ENCODE assay signal across 14 cellular contexts in the genomic region with DNA sequence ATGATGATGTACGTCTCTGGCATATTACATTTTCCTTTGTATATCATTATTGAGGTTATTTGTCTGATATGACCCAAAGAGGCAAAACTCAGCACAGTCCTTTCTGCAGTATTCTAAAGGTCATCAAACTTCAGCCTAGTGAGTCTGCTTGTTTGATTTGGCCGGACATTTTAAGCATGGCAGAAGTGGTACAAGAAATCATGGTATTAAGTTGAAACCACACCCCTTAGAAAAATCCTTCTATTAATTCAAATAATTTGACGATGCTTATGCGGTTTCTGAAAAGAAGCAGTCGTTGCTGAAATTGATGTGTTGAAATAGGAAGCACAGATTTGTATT. TPM values are rescaled to one million over a fixed set of nuclear protein-coding genes. Genes with fewer than 3 reads are reported as not detected.
DNase-seq lines count a peak whose midpoint lies in the region; ATAC-seq, FAIRE-seq and TF ChIP-seq lines count a peak whose summit lies in the region.
"Had no signal": no experiment of that assay in that cellular context is flagged by ENCODE, and none has a peak within 500 bp of the region (broad histone marks: within the 10 kb centered on the region; RNA-seq: fewer than 3 reads in every experiment).

No MANE protein-coding gene starts in this region.

- peaks cover 2% of the 10 kb centered on the region for H3K27me3 Mint-ChIP-seq in activated T-helper 1 cell treated with anti-CD3 and anti-CD28 coated beads, Interleukin-12 subunit alpha, Interleukin-12 subunit beta, Interleukin-2, Interleukin-4 antibody, amounts not matched to agents 30 ng/mL and 10 ng/mL and 1 ng/mL, durations not matched to agents 14 hours and 24 hours and 36 hours (ENCODE audit: insufficient read depth)
- H3K27me3 Mint-ChIP-seq in T-helper 17 cell, result no peaks in the 10 kb centered on the region
- H3K27me3 Mint-ChIP-seq: activated CD4-positive, alpha-beta T cell treated with anti-CD3 and anti-CD28 coated beads, Interleukin-2, amount 10 ng/mL, durations not matched to agents 7 days and 5 days had no signal

- peak overlapping the region; percentile 76 for H3K4me2 ChIP-seq in DND-41 (ENCODE audit: insufficient read depth, low read length)

- H3K4me1 ChIP-seq in DND-41 (ENCODE audit: insufficient read depth, low read length) (peaks cover 52% of the 10 kb centered on the region), iPS-20b (ENCODE audit: insufficient read depth, low read length) (peaks cover 63% of the 10 kb centered on the region), small intestine (ENCODE audit: control insufficient read depth in 2 of 2, insufficient read depth in 1 of 2, low read depth in 1 of 2, low read length in 1 of 2) (peaks cover 0 to 8% of the 10 kb centered on the region in 2 donors)

- H3K9ac ChIP-seq in DND-41 (ENCODE audit: low read depth, low read length), result no peak overlapping the region
- H3K9ac ChIP-seq in iPS-20b (ENCODE audit: low read depth, low read length), result peak overlapping the region; percentile 29; the same call in 1 of the 2 replicates

- no peak overlapping the region for H3K4me3 Mint-ChIP-seq in activated T-helper 1 cell treated with anti-CD3 and anti-CD28 coated beads, Interleukin-12 subunit alpha, Interleukin-12 subunit beta, Interleukin-2, Interleukin-4 antibody, amounts not matched to agents 30 ng/mL and 10 ng/mL and 1 ng/mL, durations not matched to agents 14 hours and 24 hours and 36 hours
- no peak overlapping the region for H3K4me3 Mint-ChIP-seq in T-helper 17 cell
- H3K4me3 Mint-ChIP-seq: activated CD4-positive, alpha-beta T cell treated with anti-CD3 and anti-CD28 coated beads, Interleukin-2, amount 10 ng/mL, durations not matched to agents 7 days and 5 days; CD8-positive, alpha-beta T cell had no signal

- peaks cover 33% of the 10 kb centered on the region for H3K4me1 Mint-ChIP-seq in activated T-helper 1 cell treated with anti-CD3 and anti-CD28 coated beads, Interleukin-12 subunit alpha, Interleukin-12 subunit beta, Interleukin-2, Interleukin-4 antibody, amounts not matched to agents 30 ng/mL and 10 ng/mL and 1 ng/mL, durations not matched to agents 14 hours and 24 hours and 36 hours (ENCODE audit: low read depth)
- peaks cover 14% of the 10 kb centered on the region for H3K4me1 Mint-ChIP-seq in T-helper 17 cell

- H4K20me1 ChIP-seq in DND-41 (ENCODE audit: insufficient read depth, low read length), result peaks cover 89% of the 10 kb centered on the region

- H3K9me3 ChIP-seq in DND-41 (ENCODE audit: insufficient read depth, low read length, severe bottlenecking), result no peaks in the 10 kb centered on the region
- no peaks in the 10 kb centered on the region for H3K9me3 ChIP-seq in iPS-20b (ENCODE audit: insufficient read depth, low read depth, low read length)
- H3K9me3 ChIP-seq in small intestine (ENCODE audit: control insufficient read depth, low read depth), result no peaks in the 10 kb centered on the region
- H3K9me3 ChIP-seq in T-helper 17 cell (ENCODE audit: control insufficient read depth, low read length, poor library complexity, severe bottlenecking), result no peaks in the 10 kb centered on the region

- no peak overlapping the region for H3K27ac Mint-ChIP-seq in activated T-helper 1 cell treated with anti-CD3 and anti-CD28 coated beads, Interleukin-12 subunit alpha, Interleukin-12 subunit beta, Interleukin-2, Interleukin-4 antibody, amounts not matched to agents 30 ng/mL and 10 ng/mL and 1 ng/mL, durations not matched to agents 14 hours and 24 hours and 36 hours
- no peak overlapping the region for H3K27ac Mint-ChIP-seq in T-helper 17 cell
- H3K27ac Mint-ChIP-seq: activated CD4-positive, alpha-beta T cell treated with anti-CD3 and anti-CD28 coated beads, Interleukin-2, amount 10 ng/mL, durations not matched to agents 7 days and 5 days; CD8-positive, alpha-beta T cell had no signal

- H3K27ac ChIP-seq in DND-41 (ENCODE audit: low read length), result no peak overlapping the region; the same call in 1 of the 2 replicates
- H3K27ac ChIP-seq in iPS-20b (ENCODE audit: low read length), result no peak overlapping the region
- H3K27ac ChIP-seq in small intestine (ENCODE audit: low read depth in 1 of 2, low read length in 1 of 2), result peak overlapping the region; percentile 79 to 86

- H2AFZ ChIP-seq in DND-41 (ENCODE audit: low read depth, low read length), result no peak overlapping the region

- intact Hi-C loops in activated T-helper 1 cell treated with anti-CD3 and anti-CD28 coated beads, Interleukin-12 subunit alpha, Interleukin-12 subunit beta, Interleukin-2, Interleukin-4 antibody, amounts not matched to agents 30 ng/mL and 10 ng/mL and 1 ng/mL, durations not matched to agents 14 hours and 24 hours and 36 hours (cut with micrococcal nuclease), result no loop called here

- H3K27me3 ChIP-seq in DND-41 (ENCODE audit: insufficient read depth, low read length, poor library complexity) (no peaks in the 10 kb centered on the region), iPS-20b (ENCODE audit: insufficient read depth, low read length) (no peaks in the 10 kb centered on the region), small intestine (ENCODE audit: control insufficient read depth in 2 of 2, insufficient read depth in 2 of 2, low read length in 2 of 2) (no peaks in the 10 kb centered on the region)

- peaks cover 98% of the 10 kb centered on the region for H3K79me2 ChIP-seq in DND-41 (ENCODE audit: insufficient read depth, low read length)

- TF ChIP-seq CTCF in DND-41 (IDR thresholded peaks at IDR 0.05; ENCODE audit: borderline replicate concordance, extremely low read depth, low read length, poor library complexity, severe bottlenecking) (no peak), WI38 (IDR thresholded peaks at IDR 0.05; ENCODE audit: low read depth, low read length) (no peak)

- no peak for FAIRE-seq in small intestine (lab: Jason Lieb, UNC)
- FAIRE-seq: H1 had no signal

- H3K36me3 ChIP-seq in DND-41 (ENCODE audit: insufficient read depth, low read length), result peaks cover 88% of the 10 kb centered on the region
- H3K36me3 ChIP-seq in iPS-20b (ENCODE audit: insufficient read depth, low read depth, low read length), result peaks cover 50% of the 10 kb centered on the region
- H3K36me3 ChIP-seq in small intestine (ENCODE audit: control insufficient read depth in 2 of 2, insufficient read depth in 2 of 2, low read length in 2 of 2), result peaks cover 20 to 29% of the 10 kb centered on the region in 2 donors

- H3K4me3 ChIP-seq in DND-41 (ENCODE audit: low read depth in 1 of 2, low read length in 2 of 2), result peak overlapping the region in 1 of 2 experiments; percentile 4; a peak in 1 of 4 replicates
- H3K4me3 ChIP-seq in WI38 (ENCODE audit: low read depth, low read length), result peak overlapping the region; percentile 97
- H3K4me3 ChIP-seq in iPS-20b (ENCODE audit: low read length), result peak overlapping the region; percentile 23; the same call in 1 of the 2 replicates
- peak overlapping the region; percentile 18 to 35 for H3K4me3 ChIP-seq in small intestine (ENCODE audit: low read depth in 1 of 2, low read length in 2 of 2)

- no peaks in the 10 kb centered on the region for H3K9me3 Mint-ChIP-seq in activated T-helper 1 cell treated with anti-CD3 and anti-CD28 coated beads, Interleukin-12 subunit alpha, Interleukin-12 subunit beta, Interleukin-2, Interleukin-4 antibody, amounts not matched to agents 30 ng/mL and 10 ng/mL and 1 ng/mL, durations not matched to agents 14 hours and 24 hours and 36 hours
- H3K9me3 Mint-ChIP-seq: activated CD4-positive, alpha-beta T cell treated with anti-CD3 and anti-CD28 coated beads, Interleukin-2, amount 10 ng/mL, durations not matched to agents 7 days and 5 days; CD8-positive, alpha-beta T cell had no signal

- DNase-seq in DND-41 (no peak), small intestine (no peak), T-helper 17 cell (no peak), NCI-H1436 treated with DMSO at 0.1 percent for 48 hours (lab: John Stamatoyannopoulos, UW) (no peak)
- DNase-seq in activated T-helper 1 cell treated with anti-CD3 and anti-CD28 coated beads, Interleukin-12 subunit alpha, Interleukin-12 subunit beta, Interleukin-2, Interleukin-4 antibody, amounts not matched to agents 30 ng/mL and 10 ng/mL and 1 ng/mL, durations not matched to agents 14 hours and 24 hours and 36 hours (ENCODE audit: low spot score), result no peak
- DNase-seq: activated CD4-positive, alpha-beta T cell treated with anti-CD3 and anti-CD28 coated beads, Interleukin-2, amount 10 ng/mL, durations not matched to agents 7 days and 5 days; activated naive CD4-positive, alpha-beta T cell treated with Interleukin-2 at 50 U/mL for 16 hours; CD8-positive, alpha-beta T cell; NCI-H1105; NCI-H526 had no signal

- WGBS in small intestine, 3 donors, result 12 to 36% (median 34%) methylated on average over 5 of the region's 5 CpGs

- H3K36me3 Mint-ChIP-seq in activated T-helper 1 cell treated with anti-CD3 and anti-CD28 coated beads, Interleukin-12 subunit alpha, Interleukin-12 subunit beta, Interleukin-2, Interleukin-4 antibody, amounts not matched to agents 30 ng/mL and 10 ng/mL and 1 ng/mL, durations not matched to agents 14 hours and 24 hours and 36 hours (ENCODE audit: low read depth), result peaks cover 62% of the 10 kb centered on the region
- H3K36me3 Mint-ChIP-seq in T-helper 17 cell (ENCODE audit: low read depth), result peaks cover 11% of the 10 kb centered on the region

- no peak for ATAC-seq in DND-41 (ENCODE audit: insufficient read depth, low read depth)
- no peak for ATAC-seq in T-helper 17 cell
- ATAC-seq in HG02870 (IDR thresholded peaks at IDR 0.05; ENCODE audit: unreplicated experiment), result no peak
- ATAC-seq: CD8-positive, alpha-beta T cell had no signal

RNA-seq across cellular contexts. Expression of a gene that starts 5.1 kb away (rescaled TPM):
- polyA plus RNA-seq in small intestine, result 100 to 1,000 TPM; 129 to 137 (median 133) TPM
- total RNA-seq in activated T-helper 1 cell treated with anti-CD3 and anti-CD28 coated beads, Interleukin-12 subunit alpha, Interleukin-12 subunit beta, Interleukin-2, Interleukin-4 antibody, amounts not matched to agents 30 ng/mL and 10 ng/mL and 1 ng/mL, durations not matched to agents 14 hours and 24 hours and 36 hours, result 22.9 and 25.8 TPM in 2 replicates
- 10 to 100 TPM in 1 of 2 donors, 1 to 10 TPM in 1; 8.1 to 10.9 TPM for total RNA-seq in T-helper 17 cell

Comparison
In these comparisons a context has a peak if more than half of its experiments do, and no peak if none do; other contexts are left out.
1. H3K27ac ChIP-seq: peak in small intestine (2 of 2); none in DND-41 (single experiment) and iPS-20b (single experiment).